8 cellular contexts compared by ENCODE assay signal in genomic region chr10:123351715-123352114, GRCh38.
"Had no signal": no experiment of that assay in that cellular context is flagged by ENCODE, and none has a peak within 500 bp of the region (broad histone marks: within the 10 kb centered on the region; RNA-seq: fewer than 3 reads in every experiment).

No MANE protein-coding gene starts in this region.

- ATAC-seq: HepG2, K562 had no signal

- H3K9me3 Mint-ChIP-seq: H9 had no signal

- H3K27ac Mint-ChIP-seq: H9 had no signal

- H3K9ac ChIP-seq: GM23248 had no signal

- FAIRE-seq: H54, HepG2, K562 had no signal

- H3K27ac ChIP-seq: GM23248, HL-60 had no signal

- DNase-seq: GM23248, GOT3, H9, HCEC 1CT had no signal

- H2AFZ ChIP-seq: GM23248 had no signal

- H3K4me3 ChIP-seq: GM23248, K562 had no signal

- H3K4me3 Mint-ChIP-seq: H9 had no signal
